9 cellular contexts compared by ENCODE assay signal in genomic region chr2:105872142-105872728, GRCh38.
A peak's percentile ranks its signal among the peaks of the same experiment; 100 is the strongest.
DNase-seq lines count a peak whose midpoint lies in the region; ATAC-seq and TF ChIP-seq lines count a peak whose summit lies in the region.
"Had no signal": no experiment of that assay in that cellular context is flagged by ENCODE, and none has a peak within 500 bp of the region (broad histone marks: within the 10 kb centered on the region; RNA-seq: fewer than 3 reads in every experiment).

No MANE protein-coding gene starts in this region.

- TF ChIP-seq CTCF in PC-3 (conservative IDR thresholded peaks at IDR 0.05; ENCODE audit: low read depth, low read length): no peak

- intact Hi-C loops in PC-3 (cut with micrococcal nuclease): no loop called here

- H3K9ac ChIP-seq in PC-3 (ENCODE audit: low read length): no peak overlapping the region

- peaks cover 66 to 78% of the 10 kb centered on the region in 2 donors for H3K4me1 Mint-ChIP-seq in effector memory CD8-positive, alpha-beta T cell (ENCODE audit: low read depth in 2 of 2)

- no peaks in the 10 kb centered on the region for H4K20me1 ChIP-seq in PC-3 (ENCODE audit: low read length)

- H3K4me3 ChIP-seq in PC-3 (ENCODE audit: low read length): no peak overlapping the region

- H3K27me3 ChIP-seq in PC-3 (ENCODE audit: low read length): no peaks in the 10 kb centered on the region

- POLR2A ChIA-PET in PC-3 (lab: Charles Lee; ENCODE audit: unreplicated experiment): no interaction called here

- H2AFZ ChIP-seq in PC-3 (ENCODE audit: low read length): no peak overlapping the region

- no peaks in the 10 kb centered on the region for H3K9me3 ChIP-seq in PC-3 (ENCODE audit: low read length)

- no peaks in the 10 kb centered on the region for H3K36me3 ChIP-seq in PC-3 (ENCODE audit: low read depth, low read length)

- no peaks in the 10 kb centered on the region for H3K9me3 Mint-ChIP-seq in effector memory CD8-positive, alpha-beta T cell

- peak overlapping the region; percentile 65 to 74 for H3K4me3 Mint-ChIP-seq in effector memory CD8-positive, alpha-beta T cell

- CTCF ChIA-PET in PC-3 (lab: Charles Lee): no interaction called here

- no peaks in the 10 kb centered on the region for H3K9me2 ChIP-seq in PC-3 (replicated peaks; ENCODE audit: low read length)

- H3K27ac ChIP-seq in PC-3 (ENCODE audit: low read length) (no peak overlapping the region), caudate nucleus (ENCODE audit: low read depth, low read length) (no peak overlapping the region)

- no peaks in the 10 kb centered on the region for H3K27me3 Mint-ChIP-seq in effector memory CD8-positive, alpha-beta T cell

- H3F3A ChIP-seq in PC-3 (ENCODE audit: low read length, unreplicated experiment): no peaks in the 10 kb centered on the region

- peak overlapping the region; percentile 79 to 90 for H3K27ac Mint-ChIP-seq in effector memory CD8-positive, alpha-beta T cell

- DNase-seq in activated gamma-delta T cell treated with Interleukin-2 at 50 U/mL for 16 hours (peak; percentile 26), activated gamma-delta T cell (lab: John Stamatoyannopoulos, UW) (no peak), PC-3 (no peak), caudate nucleus (lab: John Stamatoyannopoulos, UW) (no peak), LoVo (ENCODE audit: low spot score) (no peak)
- DNase-seq in effector memory CD8-positive, alpha-beta T cell: peak; percentile 21 to 42 (median 28)
- DNase-seq in stimulated activated naive CD8-positive, alpha-beta T cell treated with anti-CD3 and anti-CD28 coated beads, Interleukin-15, Interleukin-2, amounts not matched to agents 100 U/mL and 50 U/mL, for 24 hours: no peak
- DNase-seq: NCI-H446 treated with DMSO at 0.1 percent for 48 hours had no signal

- H3K36me3 Mint-ChIP-seq in effector memory CD8-positive, alpha-beta T cell (ENCODE audit: insufficient read depth): peaks cover 5% of the 10 kb centered on the region

- ATAC-seq in HG02885 (IDR thresholded peaks at IDR 0.05; ENCODE audit: poor library complexity, unreplicated experiment) (peak; percentile 27), PC-3 (no peak)
- peak; percentile 70 for ATAC-seq in effector memory CD8-positive, alpha-beta T cell (replicated peaks)
- peak; percentile 5 for ATAC-seq in stimulated activated naive CD8-positive, alpha-beta T cell treated with anti-CD3 and anti-CD28 coated beads, Interleukin-15, Interleukin-2, amounts not matched to agents 100 U/mL and 50 U/mL, for 24 hours

- H3K79me2 ChIP-seq in PC-3 (ENCODE audit: low read length): no peaks in the 10 kb centered on the region

- no TSS peak for BruUV-seq in PC-3 (replicated peaks; lab: Mats Ljungman, UMichigan)

- H3K4me1 ChIP-seq in PC-3 (ENCODE audit: insufficient read depth, low read length): peaks cover 13% of the 10 kb centered on the region; the same call in 1 of the 2 replicates

- H3K4me2 ChIP-seq in PC-3 (ENCODE audit: low read length): no peak overlapping the region

Comparison
In these comparisons a context has a peak if more than half of its experiments do, and no peak if none do; other contexts are left out.
1. DNase-seq: peak in activated gamma-delta T cell treated with Interleukin-2 at 50 U/mL for 16 hours (single experiment) and effector memory CD8-positive, alpha-beta T cell (3 of 3); none in activated gamma-delta T cell (single experiment), stimulated activated naive CD8-positive, alpha-beta T cell treated with anti-CD3 and anti-CD28 coated beads, Interleukin-15, Interleukin-2, amounts not matched to agents 100 U/mL and 50 U/mL, for 24 hours (single experiment), PC-3 (single experiment), caudate nucleus (0 of 61) and LoVo (single experiment).